In genomic region chr7:128739048-128739962, GRCh38 we compare ENCODE assay signal across 8 cellular contexts. TPM values are rescaled to one million over a fixed set of nuclear protein-coding genes. Genes with fewer than 3 reads are reported as not detected.
DNase-seq lines count a peak whose midpoint lies in the region; ATAC-seq and TF ChIP-seq lines count a peak whose summit lies in the region.

CALU (plus strand) TSS chr7:128739359; CDS start chr7:128748584, 9,225 bp downstream.

- H3K4me1 Mint-ChIP-seq in GM23338, result peaks cover 15% of the 10 kb centered on the region
- H3K4me1 Mint-ChIP-seq in activated T-helper 17 cell treated with anti-CD3 and anti-CD28 coated beads, Interleukin-2, amount 50 U/mL, for 72 hours, result peaks cover 20% of the 10 kb centered on the region
- peaks cover 11 to 52% (median 45%) of the 10 kb centered on the region in 7 donors for H3K4me1 Mint-ChIP-seq in naive thymus-derived CD4-positive, alpha-beta T cell
- H3K4me1 Mint-ChIP-seq in stimulated activated naive B cell treated with anti-CD40 and anti-IgM and Interleukin-4, amounts not matched to agents 10 μg/mL and 1 μg/mL and 100 μg/mL, for 72 hours, result peaks cover 34% of the 10 kb centered on the region in 2 donors

- peak; percentile 21 for TF ChIP-seq CTCF in DOHH2 (IDR thresholded peaks at IDR 0.05; ENCODE audit: low read depth, low read length, poor library complexity, severe bottlenecking)
- TF ChIP-seq CTCF in GM23338 (conservative IDR thresholded peaks at IDR 0.05; ENCODE audit: low read depth in 2 of 2), result no peak
- TF ChIP-seq CTCF in fibroblast of lung (conservative IDR thresholded peaks at IDR 0.05 in 1 of 2, IDR thresholded peaks at IDR 0.05 in 1 of 2; ENCODE audit: low read depth in 1 of 2, low read length in 2 of 2), result no peak

- H3K4me3 ChIP-seq in DOHH2 (ENCODE audit: low read length), result peak within 1 kb of the TSS; percentile 95
- H3K4me3 ChIP-seq in GM23338, result peak within 1 kb of the TSS; percentile 87
- peak within 1 kb of the TSS; percentile 83 to 99 (median 98) for H3K4me3 ChIP-seq in fibroblast of lung (replicated peaks in 1 of 4; ENCODE audit: control extremely low read depth in 1 of 4, insufficient read depth in 1 of 4, low read depth in 3 of 4, low read length in 4 of 4)
- peak within 1 kb of the TSS; percentile 86 for H3K4me3 ChIP-seq in naive thymus-derived CD4-positive, alpha-beta T cell (ENCODE audit: low read length)

- peaks cover 21% of the 10 kb centered on the region for H4K20me1 ChIP-seq in DOHH2 (ENCODE audit: control insufficient read depth, insufficient read depth, low read depth, low read length)
- H4K20me1 ChIP-seq in GM23338 (replicated peaks; ENCODE audit: insufficient read depth), result peaks cover 42% of the 10 kb centered on the region
- H4K20me1 ChIP-seq in fibroblast of lung (ENCODE audit: control insufficient read depth, extremely low read depth, insufficient read depth, low read length), result peaks cover 14% of the 10 kb centered on the region

- peak within 1 kb of the TSS; percentile 93 for H3K27ac Mint-ChIP-seq in GM23338
- H3K27ac Mint-ChIP-seq in activated T-helper 17 cell treated with anti-CD3 and anti-CD28 coated beads, Interleukin-2, amount 50 U/mL, for 72 hours, result peak within 1 kb of the TSS; percentile 93
- peak within 1 kb of the TSS; percentile 96 to 99 (median 98) for H3K27ac Mint-ChIP-seq in naive thymus-derived CD4-positive, alpha-beta T cell
- peak within 1 kb of the TSS; percentile 95 for H3K27ac Mint-ChIP-seq in stimulated activated naive B cell treated with anti-CD40 and anti-IgM and Interleukin-4, amounts not matched to agents 10 μg/mL and 1 μg/mL and 100 μg/mL, for 72 hours

- no peaks in the 10 kb centered on the region for H3K27me3 ChIP-seq in DOHH2 (ENCODE audit: control insufficient read depth, low read length)
- no peaks in the 10 kb centered on the region for H3K27me3 ChIP-seq in GM23338 (ENCODE audit: insufficient read depth)
- no peaks in the 10 kb centered on the region for H3K27me3 ChIP-seq in fibroblast of lung (ENCODE audit: control insufficient read depth, insufficient read depth, low read length)
- no peaks in the 10 kb centered on the region for H3K27me3 ChIP-seq in naive thymus-derived CD4-positive, alpha-beta T cell (ENCODE audit: control insufficient read depth in 2 of 2, insufficient read depth in 2 of 2, low read length in 2 of 2)

- H3K27ac ChIP-seq in DOHH2 (ENCODE audit: low read depth, low read length) (peak within 1 kb of the TSS; percentile 52), GM23338 (ENCODE audit: low read depth) (peak within 1 kb of the TSS; percentile 83), fibroblast of lung (ENCODE audit: insufficient read depth, low read length) (peak within 1 kb of the TSS; percentile 99)
- H3K27ac ChIP-seq in naive thymus-derived CD4-positive, alpha-beta T cell (ENCODE audit: low read depth, low read length), result peak within 1 kb of the TSS; percentile 85

- H3K4me1 ChIP-seq in DOHH2 (ENCODE audit: control insufficient read depth, low read length) (peaks cover 53% of the 10 kb centered on the region), GM23338 (ENCODE audit: insufficient read depth) (peaks cover 15% of the 10 kb centered on the region), fibroblast of lung (ENCODE audit: control insufficient read depth, extremely low read depth, insufficient read depth, low read length) (peaks cover 17% of the 10 kb centered on the region)
- peaks cover 13% of the 10 kb centered on the region in 2 donors for H3K4me1 ChIP-seq in naive thymus-derived CD4-positive, alpha-beta T cell (ENCODE audit: control insufficient read depth in 2 of 2, insufficient read depth in 2 of 2, low read length in 2 of 2)

- CTCF ChIA-PET in naive thymus-derived CD4-positive, alpha-beta T cell (lab: Charles Lee), result interaction anchor here (0.5 kb wide), 1 partner anchor 1196 kb away, joined by 5 read pairs; no protein-coding TSS in a partner anchor

- H2AFZ ChIP-seq in GM23338 (peak within 1 kb of the TSS; percentile 69), fibroblast of lung (ENCODE audit: low read length) (no peak within 1 kb of the TSS)

- peaks cover 4% of the 10 kb centered on the region; the same call in 1 of the 3 replicates for H3K36me3 Mint-ChIP-seq in GM23338 (ENCODE audit: low read depth)
- H3K36me3 Mint-ChIP-seq in activated T-helper 17 cell treated with anti-CD3 and anti-CD28 coated beads, Interleukin-2, amount 50 U/mL, for 72 hours (ENCODE audit: low read depth), result peaks cover 19% of the 10 kb centered on the region
- no peaks in the 10 kb centered on the region for H3K36me3 Mint-ChIP-seq in naive thymus-derived CD4-positive, alpha-beta T cell
- H3K36me3 Mint-ChIP-seq in stimulated activated naive B cell treated with anti-CD40 and anti-IgM and Interleukin-4, amounts not matched to agents 10 μg/mL and 1 μg/mL and 100 μg/mL, for 72 hours, result peaks cover 8 to 13% of the 10 kb centered on the region in 2 donors

- intact Hi-C loops in naive thymus-derived CD4-positive, alpha-beta T cell (cut with micrococcal nuclease), result loop anchor here (1.0 to 5.0 kb wide), 17 partner anchors 43 to 1331 kb away; partner anchors contain the start of genes ATP6V1F (in 2 of the 2), CCDC136 (in 2 of the 2), TNPO3 (in 2 of the 2) and HILPDA (in 1 of the 2)

- peaks cover 55% of the 10 kb centered on the region for H3K79me2 ChIP-seq in DOHH2 (ENCODE audit: control insufficient read depth, low read length)
- peaks cover 51% of the 10 kb centered on the region for H3K79me2 ChIP-seq in GM23338 (replicated peaks; ENCODE audit: insufficient read depth)
- H3K79me2 ChIP-seq in fibroblast of lung (ENCODE audit: control insufficient read depth, insufficient read depth, low read length), result peaks cover 52% of the 10 kb centered on the region

- peaks cover 5% of the 10 kb centered on the region for H3K27me3 Mint-ChIP-seq in GM23338 (ENCODE audit: insufficient read depth, low read depth, poor library complexity)
- H3K27me3 Mint-ChIP-seq in activated T-helper 17 cell treated with anti-CD3 and anti-CD28 coated beads, Interleukin-2, amount 50 U/mL, for 72 hours, result peaks cover 3% of the 10 kb centered on the region
- H3K27me3 Mint-ChIP-seq in naive thymus-derived CD4-positive, alpha-beta T cell, result peaks cover 0 to 5% (median 0%) of the 10 kb centered on the region in 5 donors
- H3K27me3 Mint-ChIP-seq in stimulated activated naive B cell treated with anti-CD40 and anti-IgM and Interleukin-4, amounts not matched to agents 10 μg/mL and 1 μg/mL and 100 μg/mL, for 72 hours, result no peaks in the 10 kb centered on the region

- ATAC-seq in GM23338, result peak; percentile 97
- peak; percentile 98 for ATAC-seq in activated T-helper 17 cell treated with anti-CD3 and anti-CD28 coated beads, Interleukin-2, amount 50 U/mL, for 72 hours (replicated peaks)
- peak; percentile 98 for ATAC-seq in naive thymus-derived CD4-positive, alpha-beta T cell
- ATAC-seq in stimulated activated naive B cell treated with anti-CD40 and anti-IgM and Interleukin-4, amounts not matched to agents 10 μg/mL and 1 μg/mL and 100 μg/mL, for 72 hours (replicated peaks), result peak; percentile 96 to 97

- peak within 1 kb of the TSS; percentile 98 for H3K4me3 Mint-ChIP-seq in GM23338
- H3K4me3 Mint-ChIP-seq in activated T-helper 17 cell treated with anti-CD3 and anti-CD28 coated beads, Interleukin-2, amount 50 U/mL, for 72 hours, result peak within 1 kb of the TSS; percentile 93
- H3K4me3 Mint-ChIP-seq in naive thymus-derived CD4-positive, alpha-beta T cell, result peak within 1 kb of the TSS; percentile 89 to 100 (median 97)
- H3K4me3 Mint-ChIP-seq in stimulated activated naive B cell treated with anti-CD40 and anti-IgM and Interleukin-4, amounts not matched to agents 10 μg/mL and 1 μg/mL and 100 μg/mL, for 72 hours, result peak within 1 kb of the TSS; percentile 92 to 98

- no peaks in the 10 kb centered on the region for H3K9me3 Mint-ChIP-seq in GM23338
- H3K9me3 Mint-ChIP-seq in activated T-helper 17 cell treated with anti-CD3 and anti-CD28 coated beads, Interleukin-2, amount 50 U/mL, for 72 hours, result no peaks in the 10 kb centered on the region
- H3K9me3 Mint-ChIP-seq in naive thymus-derived CD4-positive, alpha-beta T cell, result peaks cover 0 to 2% (median 0%) of the 10 kb centered on the region in 11 donors
- peaks cover 3% of the 10 kb centered on the region in 2 donors for H3K9me3 Mint-ChIP-seq in stimulated activated naive B cell treated with anti-CD40 and anti-IgM and Interleukin-4, amounts not matched to agents 10 μg/mL and 1 μg/mL and 100 μg/mL, for 72 hours

- peak; percentile 97 for DNase-seq in GM23338 (ENCODE audit: low spot score)
- DNase-seq in LHCN-M2 (ENCODE audit: low read depth), result peak; percentile 98
- peak; percentile 97 for DNase-seq in RPMI8226
- peak; percentile 97 for DNase-seq in fibroblast of lung (ENCODE audit: low read depth in 2 of 2)
- DNase-seq in naive thymus-derived CD4-positive, alpha-beta T cell, result peak; percentile 87 to 95 (median 94)
- peak; percentile 90 for DNase-seq in stimulated activated naive B cell treated with anti-CD40 and anti-IgM and Interleukin-4, amounts not matched to agents 10 μg/mL and 1 μg/mL and 100 μg/mL, for 72 hours

- H3K4me2 ChIP-seq in DOHH2 (ENCODE audit: low read length) (peak within 1 kb of the TSS; percentile 91), GM23338 (peak within 1 kb of the TSS; percentile 95), fibroblast of lung (ENCODE audit: extremely low read depth, insufficient read depth, low read length) (peak within 1 kb of the TSS; percentile 92)

- H3K9me3 ChIP-seq in DOHH2 (ENCODE audit: control insufficient read depth, insufficient read depth, low read length) (no peaks in the 10 kb centered on the region), fibroblast of lung (ENCODE audit: control insufficient read depth, insufficient read depth, low read depth, low read length) (no peaks in the 10 kb centered on the region)
- H3K9me3 ChIP-seq in naive thymus-derived CD4-positive, alpha-beta T cell (ENCODE audit: control insufficient read depth in 2 of 3, low read length in 3 of 3), result no peaks in the 10 kb centered on the region

- H3K36me3 ChIP-seq in DOHH2 (ENCODE audit: control insufficient read depth, low read length) (peaks cover 31% of the 10 kb centered on the region), GM23338 (ENCODE audit: insufficient read depth) (no peaks in the 10 kb centered on the region), fibroblast of lung (ENCODE audit: control insufficient read depth, insufficient read depth, low read length) (peaks cover 4% of the 10 kb centered on the region)
- peaks cover 0 to 3% (median 0%) of the 10 kb centered on the region in 3 experiments for H3K36me3 ChIP-seq in naive thymus-derived CD4-positive, alpha-beta T cell (ENCODE audit: control insufficient read depth in 2 of 3, insufficient read depth in 3 of 3, low read length in 3 of 3)

- 0 out of 2 replicates have a peak, but pooled peaks cover 5% of the 10 kb centered on the region for H3F3A ChIP-seq in DOHH2 (ENCODE audit: control insufficient read depth, insufficient read depth)
- no peaks in the 10 kb centered on the region for H3F3A ChIP-seq in GM23338 (replicated peaks; ENCODE audit: low read depth)

- no peaks in the 10 kb centered on the region for H3K9me2 ChIP-seq in DOHH2 (replicated peaks; ENCODE audit: control insufficient read depth, low read length)
- peaks cover 2% of the 10 kb centered on the region for H3K9me2 ChIP-seq in GM23338 (ENCODE audit: insufficient read depth)

- POLR2A ChIA-PET in naive thymus-derived CD4-positive, alpha-beta T cell (lab: Charles Lee), result interaction anchor here (0.7 to 2.4 kb wide), 7 partner anchors 9 to 124 kb away, joined by 3 to 11 read pairs (median 4); partner anchors contain the start of gene ATP6V1F

- peak within 1 kb of the TSS; percentile 100 for H3K9ac ChIP-seq in fibroblast of lung (ENCODE audit: insufficient read depth, low read length)

RNA-seq across cellular contexts. Expression of gene CALU, which starts in this region (rescaled TPM):
- 179 and 180 TPM in 2 replicates for total RNA-seq in GM23338 (2014; rRNA removed; shearing (Covaris generic))
- polyA plus RNA-seq in GM23338 (2016; fragmentation: Nextera tagmentation; extraction: Ambion mirVana) (113 and 136 TPM in 2 replicates), fibroblast of lung (835 and 1,372 TPM in 2 replicates)
- total RNA-seq in LHCN-M2 (2014; rRNA removed) (841 and 886 TPM in 2 replicates), fibroblast of lung (538 and 636 TPM in 2 replicates)
- 465 TPM for polyA plus RNA-seq in LHCN-M2 (2012)
- 10 to 100 TPM; 27.5 to 41.7 TPM for total RNA-seq in activated T-helper 17 cell treated with anti-CD3 and anti-CD28 coated beads, Interleukin-2, amount 50 U/mL, for 72 hours
- polyA plus RNA-seq in fibroblast of lung (2012), result 583 and 903 TPM in 2 replicates
- polyA minus RNA-seq in fibroblast of lung (ENCODE audit: low replicate concordance), result 86.7 and 98.4 TPM in 2 replicates
- 10 to 100 TPM; 18.6 to 36.2 (median 22.6) TPM for total RNA-seq in naive thymus-derived CD4-positive, alpha-beta T cell
- polyA plus RNA-seq in naive thymus-derived CD4-positive, alpha-beta T cell, result 10 to 100 TPM; 19.2 to 22.2 TPM

Comparison
In these comparisons a context has a peak if more than half of its experiments do, and no peak if none do; other contexts are left out.
1. Peak in every context shown above with its lines: DNase-seq, ATAC-seq, H3K4me3 ChIP-seq and H3K27ac ChIP-seq.